In genomic region chr7:106281127-106281526, GRCh38 we compare ENCODE assay signal across 2 cellular contexts.
TF ChIP-seq lines count a peak whose summit lies in the region.

No MANE protein-coding gene starts in this region.

TF ChIP-seq in HEK293T, 16 proteins besides CTCF, POLR2A, EP300 and RAD21 (continued from another document):
- 0 out of 2 replicates have a peak, but pooled peaks have one; percentile 22 for TF ChIP-seq PKNOX1 (IDR thresholded peaks at IDR 0.05)

TF ChIP-seq in GM12878, 131 proteins besides CTCF, POLR2A, EP300 and RAD21 (continued from another document):
- TF ChIP-seq CEBPZ (IDR thresholded peaks at IDR 0.05; ENCODE audit: low read depth, low read length) (no peak), HDAC2 (IDR thresholded peaks at IDR 0.05) (no peak)
